Comparison of ENCODE assay signal across 1 cellular context in genomic region chr6:139230421-139230840, GRCh38.
TF ChIP-seq lines count a peak whose summit lies in the region.

No MANE protein-coding gene starts in this region.

TF ChIP-seq in SK-N-SH, 30 proteins besides CTCF, POLR2A, EP300 and RAD21 (continued from another document):
- TF ChIP-seq ZBTB33 (IDR thresholded peaks at IDR 0.05; ENCODE audit: borderline replicate concordance, low read depth) = no peak
- TF ChIP-seq GABPA (IDR thresholded peaks at IDR 0.05; ENCODE audit: low read depth) = no peak
- TF ChIP-seq NFIC (IDR thresholded peaks at IDR 0.05; ENCODE audit: borderline replicate concordance) = no peak
